In genomic region chr13:77026255-77026782, GRCh38 we compare ENCODE assay signal across 8 cellular contexts. TPM values are rescaled to one million over a fixed set of nuclear protein-coding genes. Genes with fewer than 3 reads are reported as not detected.
DNase-seq lines count a peak whose midpoint lies in the region; ATAC-seq, FAIRE-seq and TF ChIP-seq lines count a peak whose summit lies in the region.

No MANE protein-coding gene starts in this region.

- peak overlapping the region; percentile 87 for H3K27ac ChIP-seq in endothelial cell of umbilical vein (ENCODE audit: insufficient read depth, low read depth, low read length)

- intact Hi-C loops in endothelial cell of umbilical vein (cut with micrococcal nuclease) (loop anchor here (2.0 to 10.0 kb wide), 4 partner anchors 300 to 672 kb away; partner anchors contain the start of gene MYCBP2), mucosa of descending colon (cut with DNase I, micrococcal nuclease) (no loop called here)

- peak overlapping the region; percentile 96 for H3K9ac ChIP-seq in endothelial cell of umbilical vein (replicated peaks; ENCODE audit: extremely low read depth, insufficient read depth, low read length)

- dilution Hi-C loops in endothelial cell of umbilical vein (cut with MboI; ENCODE audit: extremely low pct_ligation_motif_present, low sequenced_read_pairs) = no loop called here

- H3K9me3 ChIP-seq in BE2C = no peaks in the 10 kb centered on the region
- no peaks in the 10 kb centered on the region for H3K9me3 ChIP-seq in endothelial cell of umbilical vein (replicated peaks; ENCODE audit: control insufficient read depth, insufficient read depth, low read length)
- H3K9me3 ChIP-seq in mucosa of descending colon = no peaks in the 10 kb centered on the region

- TF ChIP-seq CTCF in BE2C (IDR thresholded peaks at IDR 0.05; ENCODE audit: low read depth, low read length) (no peak), endothelial cell of umbilical vein (IDR thresholded peaks at IDR 0.05; ENCODE audit: extremely low read depth in 1 of 2, insufficient read depth in 1 of 2, low read depth in 1 of 2, low read length in 2 of 2) (no peak), mucosa of descending colon (IDR thresholded peaks at IDR 0.05) (no peak)

- no peak overlapping the region for H2AFZ ChIP-seq in endothelial cell of umbilical vein (ENCODE audit: low read depth, low read length)

- CTCF ChIA-PET in endothelial cell of umbilical vein (lab: Charles Lee) = interaction anchor here (0.5 to 1.6 kb wide), 5 partner anchors 8 to 1330 kb away, joined by 3 to 10 read pairs (median 3); no protein-coding TSS in a partner anchor

- H3K27me3 ChIP-seq in BE2C = no peaks in the 10 kb centered on the region
- no peaks in the 10 kb centered on the region for H3K27me3 ChIP-seq in endothelial cell of umbilical vein (ENCODE audit: control insufficient read depth in 2 of 2, insufficient read depth in 2 of 2, low read length in 2 of 2)

- 0 out of 2 replicates have a peak, but pooled peaks cover 2% of the 10 kb centered on the region for H3K4me1 ChIP-seq in BE2C
- H3K4me1 ChIP-seq in endothelial cell of umbilical vein (ENCODE audit: control insufficient read depth, extremely low read depth, insufficient read depth, low read length) = peaks cover 33% of the 10 kb centered on the region
- H3K4me1 ChIP-seq in mucosa of descending colon (ENCODE audit: low read depth) = peaks cover 27% of the 10 kb centered on the region

- H3K9me1 ChIP-seq in endothelial cell of umbilical vein (replicated peaks; ENCODE audit: control insufficient read depth, extremely low read depth, insufficient read depth, low read length) = no peaks in the 10 kb centered on the region

- peak; percentile 52 for ATAC-seq in HG03378 (IDR thresholded peaks at IDR 0.05; ENCODE audit: unreplicated experiment)
- ATAC-seq in mucosa of descending colon = peak; percentile 88

- peaks cover 12% of the 10 kb centered on the region for H3K36me3 ChIP-seq in BE2C
- peaks cover 2 to 3% of the 10 kb centered on the region in 2 experiments for H3K36me3 ChIP-seq in endothelial cell of umbilical vein (ENCODE audit: control insufficient read depth in 2 of 2, extremely low read depth in 1 of 2, insufficient read depth in 2 of 2, low read length in 2 of 2)
- H3K36me3 ChIP-seq in mucosa of descending colon (ENCODE audit: low read depth) = no peaks in the 10 kb centered on the region

- no TSS peak for BruUV-seq in endothelial cell of umbilical vein (replicated peaks; lab: Mats Ljungman, UMichigan)

- POLR2A ChIA-PET in endothelial cell of umbilical vein (lab: Charles Lee) = no interaction called here

- H3K79me2 ChIP-seq in endothelial cell of umbilical vein (ENCODE audit: control insufficient read depth, insufficient read depth, low read length) = peaks cover 53% of the 10 kb centered on the region

- H3K4me3 ChIP-seq in BE2C (ENCODE audit: low read depth, low read length) = peak overlapping the region; percentile 88
- peak overlapping the region; percentile 43 to 80 (median 79) for H3K4me3 ChIP-seq in endothelial cell of umbilical vein (replicated peaks in 1 of 3; ENCODE audit: insufficient read depth in 1 of 3, low read depth in 1 of 3, low read length in 3 of 3)
- peak overlapping the region; percentile 86 for H3K4me3 ChIP-seq in mucosa of descending colon

- FAIRE-seq in endothelial cell of umbilical vein (lab: Jason Lieb, UNC) = no peak

- H3K4me2 ChIP-seq in endothelial cell of umbilical vein (ENCODE audit: insufficient read depth, low read length) = peak overlapping the region; percentile 93

- TF ChIP-seq POLR2A in GM19099 (IDR thresholded peaks at IDR 0.05; ENCODE audit: extremely low read depth, insufficient read length, low read depth) (peak; percentile 46), endothelial cell of umbilical vein (IDR thresholded peaks at IDR 0.05; ENCODE audit: low read depth, low read length) (no peak)

- DNase-seq in BE2C (peak; percentile 83), NOMO-1 treated with DMSO at 0.1 percent for 48 hours (lab: John Stamatoyannopoulos, UW; ENCODE audit: unreplicated experiment) (peak; percentile 66), endothelial cell of umbilical vein (ENCODE audit: low read depth, low spot score) (peak; percentile 68), mucosa of descending colon (peak; percentile 95 to 96 (median 95))
- peak; percentile 29 for DNase-seq in activated CD8-positive, alpha-beta memory T cell treated with anti-CD3 and anti-CD28 coated beads, Interleukin-2, amount 50 U/mL, for 24 hours (ENCODE audit: extremely low read depth)
- DNase-seq in stimulated activated CD8-positive, alpha-beta memory T cell treated with anti-CD3 and anti-CD28 coated beads, Interleukin-4, amount 100 ng/mL, for 24 hours (ENCODE audit: low read depth) = peak; percentile 56

- peaks cover 13% of the 10 kb centered on the region for H4K20me1 ChIP-seq in endothelial cell of umbilical vein (replicated peaks; ENCODE audit: control insufficient read depth, extremely low read depth, insufficient read depth, low read length)

TF ChIP-seq in endothelial cell of umbilical vein, 7 proteins besides CTCF, POLR2A, EP300 and RAD21:
- TF ChIP-seq POLR2AphosphoS5 (IDR thresholded peaks at IDR 0.05; ENCODE audit: insufficient read depth, low read depth, low read length) (no peak), FOS (IDR thresholded peaks at IDR 0.05; ENCODE audit: borderline replicate concordance, insufficient read depth, low read length) (no peak), MAX (IDR thresholded peaks at IDR 0.05; ENCODE audit: insufficient read depth, insufficient read length) (no peak), GATA2 (IDR thresholded peaks at IDR 0.05; ENCODE audit: insufficient read depth, insufficient read length, low read depth, low read length) (no peak), MYC (IDR thresholded peaks at IDR 0.05; ENCODE audit: low read depth, low read length) (no peak), EZH2 (IDR thresholded peaks at IDR 0.05; ENCODE audit: borderline replicate concordance, low read depth, low read length, severe bottlenecking) (no peak), JUN (IDR thresholded peaks at IDR 0.05; ENCODE audit: borderline replicate concordance, insufficient read depth, insufficient read length, low read depth) (no peak)
TF ChIP-seq in endothelial cell of umbilical vein: peak in this region for 0.

RNA-seq across cellular contexts. Expression of gene FBXL3, which starts 0.6 kb away (rescaled TPM):
- 14.3 TPM for polyA plus RNA-seq in BE2C (2012; ENCODE audit: insufficient read depth, insufficient read length, low read depth)
- total RNA-seq in endothelial cell of umbilical vein (35.9 and 37.8 TPM in 2 replicates), mucosa of descending colon (10 to 100 TPM; 40.5 to 57.1 (median 56.0) TPM)
- polyA plus RNA-seq in endothelial cell of umbilical vein = 11.6 and 13.0 TPM in 2 replicates
- 14.1 and 16.0 TPM in 2 replicates for polyA plus RNA-seq in endothelial cell of umbilical vein (2011; cell fraction: cytosol; rRNA removed)
- 17.9 and 21.1 TPM in 2 replicates for polyA plus RNA-seq in endothelial cell of umbilical vein (2011; cell fraction: nucleus; rRNA removed)
- polyA plus RNA-seq in endothelial cell of umbilical vein (2012) = 20.9 and 25.9 TPM in 2 replicates
- polyA minus RNA-seq in endothelial cell of umbilical vein = 28.3 and 33.2 TPM in 2 replicates
- 32.7 TPM for polyA minus RNA-seq in endothelial cell of umbilical vein (2011; cell fraction: cytosol; rRNA and poly(A)+ RNA removed)
- 34.1 and 51.8 TPM in 2 replicates for polyA minus RNA-seq in endothelial cell of umbilical vein (2011; cell fraction: nucleus; rRNA and poly(A)+ RNA removed)

RNA-seq across cellular contexts. Expression of gene CLN5, which starts 34.4 kb away (rescaled TPM):
- polyA plus RNA-seq in BE2C (2012; ENCODE audit: insufficient read depth, insufficient read length, low read depth) = 16.9 TPM
- 22.7 and 22.8 TPM in 2 replicates for total RNA-seq in endothelial cell of umbilical vein
- 14.2 and 16.5 TPM in 2 replicates for polyA plus RNA-seq in endothelial cell of umbilical vein
- 10.1 and 13.0 TPM in 2 replicates for polyA plus RNA-seq in endothelial cell of umbilical vein (2011; cell fraction: cytosol; rRNA removed)
- polyA plus RNA-seq in endothelial cell of umbilical vein (2011; cell fraction: nucleus; rRNA removed) = 15.1 and 17.6 TPM in 2 replicates
- polyA plus RNA-seq in endothelial cell of umbilical vein (2012) = 18.9 and 26.7 TPM in 2 replicates
- 13.2 and 13.5 TPM in 2 replicates for polyA minus RNA-seq in endothelial cell of umbilical vein
- 5.2 TPM for polyA minus RNA-seq in endothelial cell of umbilical vein (2011; cell fraction: cytosol; rRNA and poly(A)+ RNA removed)
- polyA minus RNA-seq in endothelial cell of umbilical vein (2011; cell fraction: nucleus; rRNA and poly(A)+ RNA removed) = 14.1 and 19.8 TPM in 2 replicates
- 10 to 100 TPM; 25.5 to 33.5 (median 26.3) TPM for total RNA-seq in mucosa of descending colon

Comparison
In these comparisons a context has a peak if more than half of its experiments do, and no peak if none do; other contexts are left out.
1. Peak in every context shown above with its lines: DNase-seq, ATAC-seq, H3K4me3 ChIP-seq and H3K27ac ChIP-seq.
2. DNase-seq: peak in every context shown above with its lines; median percentile 95 in mucosa of descending colon; 83 in BE2C; 68 in endothelial cell of umbilical vein; 66 in NOMO-1 treated with DMSO at 0.1 percent for 48 hours; 56 in stimulated activated CD8-positive, alpha-beta memory T cell treated with anti-CD3 and anti-CD28 coated beads, Interleukin-4, amount 100 ng/mL, for 24 hours; 29 in activated CD8-positive, alpha-beta memory T cell treated with anti-CD3 and anti-CD28 coated beads, Interleukin-2, amount 50 U/mL, for 24 hours.